10 cellular contexts compared by ENCODE assay signal in the genomic region with DNA sequence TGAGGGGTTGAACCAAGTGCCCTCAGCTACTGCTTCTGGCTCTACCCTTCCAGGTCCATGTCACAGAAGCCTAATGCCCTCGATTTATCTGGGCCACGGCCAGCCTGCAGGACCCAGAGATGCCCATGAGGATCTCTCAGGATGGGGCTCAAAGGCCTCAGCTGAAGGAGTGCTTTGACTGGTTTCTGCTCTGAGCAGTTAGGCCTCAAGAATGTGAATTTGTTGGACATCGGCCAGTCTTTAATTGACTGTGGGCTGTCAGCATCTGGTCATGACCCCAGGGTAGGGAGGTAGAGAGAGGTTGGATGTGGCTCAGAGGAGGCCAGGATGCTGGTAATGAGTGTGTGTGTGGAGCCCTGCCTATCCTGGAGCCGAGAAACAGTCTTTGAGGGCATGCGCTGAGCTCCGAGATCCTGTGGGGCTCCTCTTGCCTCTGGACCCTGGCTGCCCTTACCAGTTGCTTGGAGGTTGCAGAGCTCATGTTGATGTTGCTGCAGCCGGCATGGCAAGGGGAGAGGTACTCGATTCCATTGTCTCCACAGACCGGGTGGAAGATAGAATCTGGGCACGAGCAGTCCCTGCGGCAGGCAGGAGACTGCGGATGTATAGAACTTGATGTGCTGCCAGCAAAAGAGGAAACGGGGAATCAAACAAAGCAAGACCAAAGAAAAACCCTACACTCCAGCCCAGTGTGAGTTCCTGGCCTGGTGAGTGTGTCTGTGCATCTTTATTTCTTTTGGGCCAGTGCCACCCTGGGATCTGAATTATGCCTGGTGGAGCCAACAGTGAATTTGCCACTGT. TPM values are rescaled to one million over a fixed set of nuclear protein-coding genes. Genes with fewer than 3 reads are reported as not detected.
A peak's percentile ranks its signal among the peaks of the same experiment; 100 is the strongest.
DNase-seq lines count a peak whose midpoint lies in the region; TF ChIP-seq lines count a peak whose summit lies in the region.
"Had no signal": no experiment of that assay in that cellular context is flagged by ENCODE, and none has a peak within 500 bp of the region (broad histone marks: within the 10 kb centered on the region; RNA-seq: fewer than 3 reads in every experiment).

No MANE protein-coding gene starts in this region.

- no peaks in the 10 kb centered on the region for H3K4me1 ChIP-seq in colonic mucosa

- intact Hi-C loops in colonic mucosa (cut with DNase I): loop anchor here (5.0 kb wide), 1 partner anchor 97 kb away; no protein-coding TSS in a partner anchor

- peaks cover 5% of the 10 kb centered on the region for H3K36me3 Mint-ChIP-seq in mesothelial cell of epicardium

- H3K27ac ChIP-seq in coronary artery (peak overlapping the region in 1 of 2 donors; percentile 69), colonic mucosa (no peak overlapping the region)

- peaks cover 58% of the 10 kb centered on the region for H3K4me1 Mint-ChIP-seq in mesothelial cell of epicardium

- peak overlapping the region; percentile 82 for H3K27ac Mint-ChIP-seq in mesothelial cell of epicardium

- peak; percentile 28 for DNase-seq in AG20443 (ENCODE audit: low spot score)
- DNase-seq in MV-4-11 (lab: John Stamatoyannopoulos, UW): peak; percentile 22
- DNase-seq in coronary artery (ENCODE audit: low spot score): peak; percentile 66
- no peak for DNase-seq in mesothelial cell of epicardium (ENCODE audit: low spot score in 2 of 2, unreplicated experiment in 2 of 2)
- DNase-seq in OCI-M1 (lab: John Stamatoyannopoulos, UW): no peak
- DNase-seq in COR-L47 (lab: John Stamatoyannopoulos, UW): no peak
- DNase-seq in colonic mucosa: no peak
- DNase-seq in NCI-H2171 treated with DMSO at 0.1 percent for 48 hours (lab: John Stamatoyannopoulos, UW): no peak
- DNase-seq: activated CD4-positive, alpha-beta T cell treated with anti-CD3 and anti-CD28 coated beads, Interleukin-2, amount 50 U/mL, for 1 hour; stimulated activated CD4-positive, alpha-beta T cell treated with anti-CD3 and anti-CD28 coated beads, Interleukin-2, amount 100 ng/mL, for 24 hours had no signal

- TF ChIP-seq CTCF in coronary artery (IDR thresholded peaks at IDR 0.05) (no peak), mesothelial cell of epicardium (IDR thresholded peaks at IDR 0.05; ENCODE audit: unreplicated experiment) (no peak), colonic mucosa (IDR thresholded peaks at IDR 0.05) (no peak)

- H3K27me3 ChIP-seq in colonic mucosa: no peaks in the 10 kb centered on the region

- H3K9me3 ChIP-seq in colonic mucosa: no peaks in the 10 kb centered on the region

- H3K36me3 ChIP-seq in colonic mucosa: no peaks in the 10 kb centered on the region

- no peak overlapping the region for H3K4me3 Mint-ChIP-seq in mesothelial cell of epicardium

- no peaks in the 10 kb centered on the region for H3K27me3 Mint-ChIP-seq in mesothelial cell of epicardium (ENCODE audit: low read depth)

- no peak overlapping the region for H3K9ac ChIP-seq in colonic mucosa (ENCODE audit: low read depth in 2 of 2, low read length in 2 of 2)

- H3K9me3 Mint-ChIP-seq in mesothelial cell of epicardium: no peaks in the 10 kb centered on the region

- H3K4me3 ChIP-seq in coronary artery (no peak overlapping the region), colonic mucosa (no peak overlapping the region)

RNA-seq across cellular contexts. Expression of gene RAB6B, which starts 49.2 kb away (rescaled TPM):
- total RNA-seq in mesothelial cell of epicardium: 10.9 to 12.8 TPM (median 11.0 TPM) in 3 replicates
- 1 to 10 TPM; 2.6 to 5.6 TPM for total RNA-seq in colonic mucosa

Comparison
In these comparisons a context has a peak if more than half of its experiments do, and no peak if none do; other contexts are left out.
1. DNase-seq: peak in AG20443 (single experiment), MV-4-11 (single experiment) and coronary artery (single experiment); none in mesothelial cell of epicardium (0 of 2), OCI-M1 (single experiment), COR-L47 (single experiment), colonic mucosa (single experiment) and NCI-H2171 treated with DMSO at 0.1 percent for 48 hours (single experiment).